ENCODE assay signal across 1 cellular context in the genomic region with DNA sequence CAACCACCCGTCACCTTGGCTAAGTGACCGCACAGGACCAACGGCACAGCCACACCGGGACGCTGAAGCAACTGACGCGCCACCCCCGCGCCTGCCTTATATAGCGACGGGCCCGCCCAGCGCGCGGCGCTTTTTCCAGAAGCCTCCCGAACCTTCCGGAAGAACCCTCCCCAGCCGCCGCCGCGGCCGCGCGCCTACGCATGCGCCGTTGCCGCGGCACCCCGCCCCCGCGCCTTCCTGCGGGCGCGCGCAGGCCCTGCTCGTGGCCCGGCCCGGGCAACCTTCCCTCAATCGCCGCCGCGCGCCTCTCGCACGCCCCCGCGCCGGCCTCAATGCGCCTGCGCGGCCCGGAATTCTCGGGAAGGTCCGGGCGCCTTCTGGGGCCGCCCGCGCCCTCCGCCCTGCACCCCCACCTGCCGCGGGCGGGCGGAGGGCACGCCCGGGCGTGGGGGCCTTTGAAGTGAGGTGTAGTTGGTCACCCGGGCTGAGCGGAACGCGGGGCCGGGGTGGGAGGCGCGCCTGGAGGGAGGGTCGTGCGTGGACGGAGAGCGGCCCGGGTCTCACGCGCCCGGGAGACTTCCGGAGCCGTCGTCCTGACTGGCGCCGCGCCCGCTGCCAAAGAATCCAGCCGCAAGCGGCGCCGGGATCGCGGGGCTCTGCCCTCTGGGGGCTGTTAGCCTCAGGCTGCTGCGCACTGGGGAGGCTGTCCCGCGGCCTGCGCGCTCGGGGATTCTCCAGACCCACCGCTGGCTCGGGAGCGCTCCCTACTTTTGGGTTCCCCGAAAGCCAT.
A peak's percentile ranks its signal among the peaks of the same experiment; 100 is the strongest.
TF ChIP-seq lines count a peak whose summit lies in the region.

HSP90AA1 (minus strand) TSS at position 73 of the 790 bp plus-strand sequence. CDS start 666 bp downstream, outside the sequence.

TF ChIP-seq in HepG2, 621 proteins besides CTCF, POLR2A, EP300 and RAD21 (continued from another document):
- TF ChIP-seq ZNF281 (CRISPR knock-in tag; IDR thresholded peaks at IDR 0.05; ENCODE audit: borderline replicate concordance), result no peak; the same call in 1 of the 2 replicates
- 0 out of 2 replicates have a peak, but pooled peaks have one; percentile 49 for TF ChIP-seq AHR (CRISPR knock-in tag; IDR thresholded peaks at IDR 0.05)
- TF ChIP-seq, protein P1, sequence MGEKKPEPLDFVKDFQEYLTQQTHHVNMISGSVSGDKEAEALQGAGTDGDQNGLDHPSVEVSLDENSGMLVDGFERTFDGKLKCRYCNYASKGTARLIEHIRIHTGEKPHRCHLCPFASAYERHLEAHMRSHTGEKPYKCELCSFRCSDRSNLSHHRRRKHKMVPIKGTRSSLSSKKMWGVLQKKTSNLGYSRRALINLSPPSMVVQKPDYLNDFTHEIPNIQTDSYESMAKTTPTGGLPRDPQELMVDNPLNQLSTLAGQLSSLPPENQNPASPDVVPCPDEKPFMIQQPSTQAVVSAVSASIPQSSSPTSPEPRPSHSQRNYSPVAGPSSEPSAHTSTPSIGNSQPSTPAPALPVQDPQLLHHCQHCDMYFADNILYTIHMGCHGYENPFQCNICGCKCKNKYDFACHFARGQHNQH (CRISPR knock-in tag; IDR thresholded peaks at IDR 0.05), result peak; percentile 57; the same call in 1 of the 2 replicates
- TF ChIP-seq, protein P2, sequence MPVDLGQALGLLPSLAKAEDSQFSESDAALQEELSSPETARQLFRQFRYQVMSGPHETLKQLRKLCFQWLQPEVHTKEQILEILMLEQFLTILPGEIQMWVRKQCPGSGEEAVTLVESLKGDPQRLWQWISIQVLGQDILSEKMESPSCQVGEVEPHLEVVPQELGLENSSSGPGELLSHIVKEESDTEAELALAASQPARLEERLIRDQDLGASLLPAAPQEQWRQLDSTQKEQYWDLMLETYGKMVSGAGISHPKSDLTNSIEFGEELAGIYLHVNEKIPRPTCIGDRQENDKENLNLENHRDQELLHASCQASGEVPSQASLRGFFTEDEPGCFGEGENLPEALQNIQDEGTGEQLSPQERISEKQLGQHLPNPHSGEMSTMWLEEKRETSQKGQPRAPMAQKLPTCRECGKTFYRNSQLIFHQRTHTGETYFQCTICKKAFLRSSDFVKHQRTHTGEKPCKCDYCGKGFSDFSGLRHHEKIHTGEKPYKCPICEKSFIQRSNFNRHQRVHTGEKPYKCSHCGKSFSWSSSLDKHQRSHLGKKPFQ (CRISPR knock-in tag; IDR thresholded peaks at IDR 0.05; ENCODE audit: insufficient replicate concordance), result peak; percentile 29
- 0 out of 2 replicates have a peak, but pooled peaks have one; percentile 22 for TF ChIP-seq ZNF329 (CRISPR knock-in tag; IDR thresholded peaks at IDR 0.05; ENCODE audit: low read depth)
- TF ChIP-seq ZSCAN20 (CRISPR knock-in tag; IDR thresholded peaks at IDR 0.05; ENCODE audit: borderline replicate concordance), result peak; percentile 77; the same call in 1 of the 2 replicates
- peak; percentile 62; the same call in 1 of the 2 replicates for TF ChIP-seq NAIF1 (CRISPR knock-in tag; IDR thresholded peaks at IDR 0.05; ENCODE audit: borderline replicate concordance)
- peak in 1 of 2 experiments; percentile 54; a peak in 2 of 4 replicates for TF ChIP-seq KLF16 (CRISPR knock-in tag; IDR thresholded peaks at IDR 0.05)
- TF ChIP-seq ZNF264 (CRISPR knock-in tag; IDR thresholded peaks at IDR 0.05), result 0 out of 2 replicates have a peak, but pooled peaks have one; percentile 36
- TF ChIP-seq, protein P3, sequence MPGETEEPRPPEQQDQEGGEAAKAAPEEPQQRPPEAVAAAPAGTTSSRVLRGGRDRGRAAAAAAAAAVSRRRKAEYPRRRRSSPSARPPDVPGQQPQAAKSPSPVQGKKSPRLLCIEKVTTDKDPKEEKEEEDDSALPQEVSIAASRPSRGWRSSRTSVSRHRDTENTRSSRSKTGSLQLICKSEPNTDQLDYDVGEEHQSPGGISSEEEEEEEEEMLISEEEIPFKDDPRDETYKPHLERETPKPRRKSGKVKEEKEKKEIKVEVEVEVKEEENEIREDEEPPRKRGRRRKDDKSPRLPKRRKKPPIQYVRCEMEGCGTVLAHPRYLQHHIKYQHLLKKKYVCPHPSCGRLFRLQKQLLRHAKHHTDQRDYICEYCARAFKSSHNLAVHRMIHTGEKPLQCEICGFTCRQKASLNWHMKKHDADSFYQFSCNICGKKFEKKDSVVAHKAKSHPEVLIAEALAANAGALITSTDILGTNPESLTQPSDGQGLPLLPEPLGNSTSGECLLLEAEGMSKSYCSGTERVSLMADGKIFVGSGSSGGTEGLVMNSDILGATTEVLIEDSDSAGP (CRISPR knock-in tag; IDR thresholded peaks at IDR 0.05; ENCODE audit: borderline replicate concordance), result peak; percentile 74; the same call in 1 of the 2 replicates
- TF ChIP-seq, protein P4, sequence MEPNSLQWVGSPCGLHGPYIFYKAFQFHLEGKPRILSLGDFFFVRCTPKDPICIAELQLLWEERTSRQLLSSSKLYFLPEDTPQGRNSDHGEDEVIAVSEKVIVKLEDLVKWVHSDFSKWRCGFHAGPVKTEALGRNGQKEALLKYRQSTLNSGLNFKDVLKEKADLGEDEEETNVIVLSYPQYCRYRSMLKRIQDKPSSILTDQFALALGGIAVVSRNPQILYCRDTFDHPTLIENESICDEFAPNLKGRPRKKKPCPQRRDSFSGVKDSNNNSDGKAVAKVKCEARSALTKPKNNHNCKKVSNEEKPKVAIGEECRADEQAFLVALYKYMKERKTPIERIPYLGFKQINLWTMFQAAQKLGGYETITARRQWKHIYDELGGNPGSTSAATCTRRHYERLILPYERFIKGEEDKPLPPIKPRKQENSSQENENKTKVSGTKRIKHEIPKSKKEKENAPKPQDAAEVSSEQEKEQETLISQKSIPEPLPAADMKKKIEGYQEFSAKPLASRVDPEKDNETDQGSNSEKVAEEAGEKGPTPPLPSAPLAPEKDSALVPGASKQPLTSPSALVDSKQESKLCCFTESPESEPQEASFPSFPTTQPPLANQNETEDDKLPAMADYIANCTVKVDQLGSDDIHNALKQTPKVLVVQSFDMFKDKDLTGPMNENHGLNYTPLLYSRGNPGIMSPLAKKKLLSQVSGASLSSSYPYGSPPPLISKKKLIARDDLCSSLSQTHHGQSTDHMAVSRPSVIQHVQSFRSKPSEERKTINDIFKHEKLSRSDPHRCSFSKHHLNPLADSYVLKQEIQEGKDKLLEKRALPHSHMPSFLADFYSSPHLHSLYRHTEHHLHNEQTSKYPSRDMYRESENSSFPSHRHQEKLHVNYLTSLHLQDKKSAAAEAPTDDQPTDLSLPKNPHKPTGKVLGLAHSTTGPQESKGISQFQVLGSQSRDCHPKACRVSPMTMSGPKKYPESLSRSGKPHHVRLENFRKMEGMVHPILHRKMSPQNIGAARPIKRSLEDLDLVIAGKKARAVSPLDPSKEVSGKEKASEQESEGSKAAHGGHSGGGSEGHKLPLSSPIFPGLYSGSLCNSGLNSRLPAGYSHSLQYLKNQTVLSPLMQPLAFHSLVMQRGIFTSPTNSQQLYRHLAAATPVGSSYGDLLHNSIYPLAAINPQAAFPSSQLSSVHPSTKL (CRISPR knock-in tag; IDR thresholded peaks at IDR 0.05), result peak; percentile 30; the same call in 1 of the 2 replicates
- no peak for TF ChIP-seq AKNA (CRISPR knock-in tag; IDR thresholded peaks at IDR 0.05; ENCODE audit: borderline replicate concordance)
- peak; percentile 81 for TF ChIP-seq RNF2 (conservative IDR thresholded peaks at IDR 0.05; ENCODE audit: low read depth)
- peak; percentile 7; the same call in 1 of the 2 replicates for TF ChIP-seq ZBTB8A (CRISPR knock-in tag; IDR thresholded peaks at IDR 0.05; ENCODE audit: borderline replicate concordance, low read depth)
- TF ChIP-seq KMT2B (CRISPR knock-in tag; IDR thresholded peaks at IDR 0.05), result 0 out of 2 replicates have a peak, but pooled peaks have one; percentile 21
- TF ChIP-seq, protein P5, sequence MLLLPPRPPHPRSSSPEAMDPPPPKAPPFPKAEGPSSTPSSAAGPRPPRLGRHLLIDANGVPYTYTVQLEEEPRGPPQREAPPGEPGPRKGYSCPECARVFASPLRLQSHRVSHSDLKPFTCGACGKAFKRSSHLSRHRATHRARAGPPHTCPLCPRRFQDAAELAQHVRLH (CRISPR knock-in tag; IDR thresholded peaks at IDR 0.05; ENCODE audit: borderline replicate concordance, low read depth), result peak; percentile 75; the same call in 1 of the 2 replicates
- peak; percentile 97 for TF ChIP-seq RBFOX2 (IDR thresholded peaks at IDR 0.05; ENCODE audit: low read depth, low read length)
- TF ChIP-seq ZNF644 (CRISPR knock-in tag; IDR thresholded peaks at IDR 0.05; ENCODE audit: low read depth), result no peak
- TF ChIP-seq ZBED4 (CRISPR knock-in tag; IDR thresholded peaks at IDR 0.05; ENCODE audit: borderline replicate concordance), result peak; percentile 89; the same call in 1 of the 2 replicates
- TF ChIP-seq ZNF570 (CRISPR knock-in tag; IDR thresholded peaks at IDR 0.05; ENCODE audit: borderline replicate concordance), result no peak
- peak; percentile 26; the same call in 1 of the 2 replicates for TF ChIP-seq ZFP90 (CRISPR knock-in tag; IDR thresholded peaks at IDR 0.05; ENCODE audit: borderline replicate concordance)
- no peak for TF ChIP-seq ZFP36L2 (CRISPR knock-in tag; IDR thresholded peaks at IDR 0.05)
- no peak for TF ChIP-seq ZNF282 (IDR thresholded peaks at IDR 0.05; ENCODE audit: partially characterized antibody)
TF ChIP-seq in HepG2: peak in this region for 278.
